ENCODE assay signal across 20 cellular contexts in genomic region chr1:175015243-175015642, GRCh38. TPM values are rescaled to one million over a fixed set of nuclear protein-coding genes. Genes with fewer than 3 reads are reported as not detected.
DNase-seq lines count a peak whose midpoint lies in the region; ATAC-seq, FAIRE-seq and TF ChIP-seq lines count a peak whose summit lies in the region.
"Had no signal": no experiment of that assay in that cellular context is flagged by ENCODE, and none has a peak within 500 bp of the region (broad histone marks: within the 10 kb centered on the region; RNA-seq: fewer than 3 reads in every experiment).

No MANE protein-coding gene starts in this region.

- H3K4me3 ChIP-seq in bronchial epithelial cell (ENCODE audit: low read depth, low read length): no peak overlapping the region
- H3K4me3 ChIP-seq: breast epithelium, thoracic aorta had no signal

- no peak overlapping the region for H3K4me3 Mint-ChIP-seq in T-helper 2 cell treated with Interferon-gamma antibody and Interleukin-4, amounts not matched to agents 5 μg/mL and 100 μg/mL, for 36 hours
- H3K4me3 Mint-ChIP-seq: CD4-positive, alpha-beta memory T cell; T-helper 1 cell treated with Interleukin-12 subunit alpha and Interleukin-12 subunit beta and Interleukin-4 antibody, amounts not matched to agents 30 μg/mL and 1 μg/mL, for 36 hours had no signal

- no peak for FAIRE-seq in bronchial epithelial cell (lab: Jason Lieb, UNC)
- FAIRE-seq: endometrium had no signal

- H3K27me3 ChIP-seq in bronchial epithelial cell (ENCODE audit: control insufficient read depth, insufficient read depth, low read length): no peaks in the 10 kb centered on the region
- H3K27me3 ChIP-seq: breast epithelium had no signal

- no peak for TF ChIP-seq CTCF in bronchial epithelial cell (IDR thresholded peaks at IDR 0.05; ENCODE audit: insufficient read depth, low read length, severe bottlenecking)

- peaks cover 5% of the 10 kb centered on the region for H3K4me1 Mint-ChIP-seq in T-helper 2 cell treated with Interferon-gamma antibody and Interleukin-4, amounts not matched to agents 5 μg/mL and 100 μg/mL, for 36 hours (ENCODE audit: low read depth)

- no peak for ATAC-seq in GM18517 (IDR thresholded peaks at IDR 0.05; ENCODE audit: unreplicated experiment)

- no peaks in the 10 kb centered on the region for H3K27me3 Mint-ChIP-seq in T-helper 2 cell treated with Interferon-gamma antibody and Interleukin-4, amounts not matched to agents 5 μg/mL and 100 μg/mL, for 36 hours (ENCODE audit: low read depth)
- H3K27me3 Mint-ChIP-seq: CD4-positive, alpha-beta memory T cell had no signal

- DNase-seq in AG20443 (ENCODE audit: low spot score) (peak; percentile 47), HS-5 (ENCODE audit: low read depth) (peak; percentile 67), bronchial epithelial cell (ENCODE audit: low read depth) (peak; percentile 15), non-pigmented ciliary epithelial cell (ENCODE audit: low read depth) (peak; percentile 78), erythroblast (lab: John Stamatoyannopoulos, UW) (no peak), mesenteric fat pad (ENCODE audit: low spot score) (no peak)
- DNase-seq in T-helper 2 cell treated with Interferon-gamma antibody and Interleukin-4, amounts not matched to agents 5 μg/mL and 100 μg/mL, for 36 hours (ENCODE audit: low spot score): no peak
- DNase-seq: activated CD4-positive, CD25-positive, alpha-beta regulatory T cell treated with anti-CD3 and anti-CD28 coated beads, Interleukin-2, amount 50 U/mL, for 72 hours; CD4-positive, alpha-beta memory T cell; left cardiac atrium; MM.1S; NCI-H2029 treated with DMSO at 0.1 percent for 48 hours; NCI-H82 had no signal

- peaks cover 54% of the 10 kb centered on the region for H3K36me3 Mint-ChIP-seq in T-helper 2 cell treated with Interferon-gamma antibody and Interleukin-4, amounts not matched to agents 5 μg/mL and 100 μg/mL, for 36 hours (ENCODE audit: low read depth)

- no peak for TF ChIP-seq POLR2A in erythroblast (IDR thresholded peaks at IDR 0.05; ENCODE audit: low read length)

- H3K9me3 Mint-ChIP-seq in T-helper 2 cell treated with Interferon-gamma antibody and Interleukin-4, amounts not matched to agents 5 μg/mL and 100 μg/mL, for 36 hours: no peaks in the 10 kb centered on the region
- H3K9me3 Mint-ChIP-seq: CD4-positive, alpha-beta memory T cell; T-helper 1 cell treated with Interleukin-12 subunit alpha and Interleukin-12 subunit beta and Interleukin-4 antibody, amounts not matched to agents 30 μg/mL and 1 μg/mL, for 36 hours had no signal

- H3K27ac Mint-ChIP-seq in T-helper 2 cell treated with Interferon-gamma antibody and Interleukin-4, amounts not matched to agents 5 μg/mL and 100 μg/mL, for 36 hours: no peak overlapping the region
- H3K27ac Mint-ChIP-seq: T-helper 1 cell treated with Interleukin-12 subunit alpha and Interleukin-12 subunit beta and Interleukin-4 antibody, amounts not matched to agents 30 μg/mL and 1 μg/mL, for 36 hours had no signal

- H3K36me3 ChIP-seq in bronchial epithelial cell (ENCODE audit: control insufficient read depth, insufficient read depth, low read length): peaks cover 13% of the 10 kb centered on the region

RNA-seq across cellular contexts. Expression of gene MRPS14, which starts 8.0 kb away (rescaled TPM):
- total RNA-seq in bronchial epithelial cell (21.3 and 25.0 TPM in 2 replicates), mesenteric fat pad (25.6 TPM)

RNA-seq across cellular contexts. Expression of gene CACYBP, which starts 15.5 kb away (rescaled TPM):
- total RNA-seq in bronchial epithelial cell (44.2 and 155 TPM in 2 replicates), mesenteric fat pad (83.7 TPM)

RNA-seq across cellular contexts. Expression of gene TNN, which starts 52.4 kb away (rescaled TPM):
- total RNA-seq in bronchial epithelial cell (not detected in 2 replicates), mesenteric fat pad (0.61 TPM)
- total RNA-seq: CD4-positive, alpha-beta memory T cell; G401; RPMI7951; thoracic aorta had no signal

Comparison
In these comparisons a context has a peak if more than half of its experiments do, and no peak if none do; other contexts are left out.
1. DNase-seq: peak in AG20443 (single experiment), HS-5 (single experiment), bronchial epithelial cell (single experiment) and non-pigmented ciliary epithelial cell (single experiment); none in erythroblast (0 of 2), T-helper 2 cell treated with Interferon-gamma antibody and Interleukin-4, amounts not matched to agents 5 μg/mL and 100 μg/mL, for 36 hours (single experiment) and mesenteric fat pad (single experiment).